Comparison of ENCODE assay signal across 8 cellular contexts in genomic region chr2:109128466-109129355, GRCh38. TPM values are rescaled to one million over a fixed set of nuclear protein-coding genes. Genes with fewer than 3 reads are reported as not detected.
DNase-seq lines count a peak whose midpoint lies in the region; ATAC-seq, FAIRE-seq and TF ChIP-seq lines count a peak whose summit lies in the region.

TSS of gene SH3RF3 (plus strand) at chr2:109129205.

- in situ Hi-C loops in HepG2 (cut with HindIII; ENCODE audit: extremely low pct_ligation_motif_present, low pct_unique_long_range_greater_than_20kb), result loop anchor here (5.0 kb wide), 1 partner anchor 374 kb away; no protein-coding TSS in a partner anchor

- peaks cover 28% of the 10 kb centered on the region for H3K4me1 Mint-ChIP-seq in dendritic cell treated with granulocyte-macrophage colony-stimulating factor and Interleukin-4, amounts not matched to agents 40 ng/mL and 50 ng/mL, for 4 days (ENCODE audit: low read depth)
- H3K4me1 Mint-ChIP-seq in stimulated activated effector memory CD8-positive, alpha-beta T cell treated with anti-CD3 and anti-CD28 coated beads, Interleukin-12 subunit alpha, Interleukin-12 subunit beta, amount 100 ng/mL, for 72 hours, result peaks cover 13% of the 10 kb centered on the region

- H3K36me3 ChIP-seq in HepG2 (replicated peaks in 1 of 2; ENCODE audit: control insufficient read depth in 1 of 2, insufficient read depth in 2 of 2, low read length in 2 of 2), result no peaks in the 10 kb centered on the region

- POLR2A ChIA-PET in HepG2 (lab: Yijun Ruan, JAX), result no interaction called here

- TF ChIP-seq CTCF in HepG2 (CRISPR knock-in tag; IDR thresholded peaks at IDR 0.05), result no peak

- WGBS in HepG2 (ENCODE audit: low lambda C conversion rate), result 2% methylated on average over 38 of the region's 102 CpGs

- BruUV-seq in HepG2 (replicated peaks; lab: Mats Ljungman, UMichigan), result no TSS peak

- no peak for FAIRE-seq in HepG2 (lab: Jason Lieb, UNC)

- H3K9me3 ChIP-seq in HepG2 (ENCODE audit: low read length), result no peaks in the 10 kb centered on the region

- TF ChIP-seq RAD21 in HepG2 (CRISPR knock-in tag; IDR thresholded peaks at IDR 0.05), result no peak

- H3K27ac ChIP-seq in HepG2 (ENCODE audit: extremely low read length, insufficient read depth, low read length), result no peak within 1 kb of the TSS

- H3K79me2 ChIP-seq in HepG2 (ENCODE audit: insufficient read depth, low read length), result no peaks in the 10 kb centered on the region

- H3K4me3 Mint-ChIP-seq in dendritic cell treated with granulocyte-macrophage colony-stimulating factor and Interleukin-4, amounts not matched to agents 40 ng/mL and 50 ng/mL, for 4 days, result peak within 1 kb of the TSS; percentile 81
- peak within 1 kb of the TSS; percentile 67 for H3K4me3 Mint-ChIP-seq in stimulated activated effector memory CD8-positive, alpha-beta T cell treated with anti-CD3 and anti-CD28 coated beads, Interleukin-12 subunit alpha, Interleukin-12 subunit beta, amount 100 ng/mL, for 72 hours

- peak within 1 kb of the TSS; percentile 82 for H3K4me2 ChIP-seq in HepG2 (ENCODE audit: low read depth, low read length)

- H3K36me3 Mint-ChIP-seq in dendritic cell treated with granulocyte-macrophage colony-stimulating factor and Interleukin-4, amounts not matched to agents 40 ng/mL and 50 ng/mL, for 4 days (ENCODE audit: low read depth), result no peaks in the 10 kb centered on the region
- H3K36me3 Mint-ChIP-seq in stimulated activated effector memory CD8-positive, alpha-beta T cell treated with anti-CD3 and anti-CD28 coated beads, Interleukin-12 subunit alpha, Interleukin-12 subunit beta, amount 100 ng/mL, for 72 hours, result no peaks in the 10 kb centered on the region

- H3K4me1 ChIP-seq in HepG2 (ENCODE audit: insufficient read depth, low read length), result peaks cover 13% of the 10 kb centered on the region

- no peak within 1 kb of the TSS for H3K9ac ChIP-seq in HepG2 (ENCODE audit: insufficient read depth, low read depth, low read length)

- H2AFZ ChIP-seq in HepG2 (ENCODE audit: low read length), result no peak within 1 kb of the TSS

- intact Hi-C loops in dendritic cell treated with granulocyte-macrophage colony-stimulating factor and Interleukin-4, amounts not matched to agents 40 ng/mL and 50 ng/mL, for 4 days (cut with micrococcal nuclease), result loop anchor here (1.0 kb wide), 1 partner anchor 382 kb away; no protein-coding TSS in a partner anchor
- intact Hi-C loops in HepG2 (cut with micrococcal nuclease; ENCODE audit: unreplicated experiment), result loop anchor here (1.0 kb wide), 2 partner anchors 268 to 378 kb away; no protein-coding TSS in a partner anchor

- peak within 1 kb of the TSS; percentile 49 to 72 (median 54) for H3K4me3 ChIP-seq in HepG2 (replicated peaks in 1 of 3; ENCODE audit: insufficient read depth in 1 of 3, low read depth in 2 of 3, low read length in 3 of 3)

- H4K20me1 ChIP-seq in HepG2 (ENCODE audit: insufficient read depth, low read length), result no peaks in the 10 kb centered on the region

- peaks cover 58% of the 10 kb centered on the region for H3K27me3 Mint-ChIP-seq in dendritic cell treated with granulocyte-macrophage colony-stimulating factor and Interleukin-4, amounts not matched to agents 40 ng/mL and 50 ng/mL, for 4 days

- no peaks in the 10 kb centered on the region for H3K9me3 Mint-ChIP-seq in dendritic cell treated with granulocyte-macrophage colony-stimulating factor and Interleukin-4, amounts not matched to agents 40 ng/mL and 50 ng/mL, for 4 days
- H3K9me3 Mint-ChIP-seq in stimulated activated effector memory CD8-positive, alpha-beta T cell treated with anti-CD3 and anti-CD28 coated beads, Interleukin-12 subunit alpha, Interleukin-12 subunit beta, amount 100 ng/mL, for 72 hours, result no peaks in the 10 kb centered on the region

- no peak within 1 kb of the TSS for H3K27ac Mint-ChIP-seq in dendritic cell treated with granulocyte-macrophage colony-stimulating factor and Interleukin-4, amounts not matched to agents 40 ng/mL and 50 ng/mL, for 4 days
- no peak within 1 kb of the TSS for H3K27ac Mint-ChIP-seq in stimulated activated effector memory CD8-positive, alpha-beta T cell treated with anti-CD3 and anti-CD28 coated beads, Interleukin-12 subunit alpha, Interleukin-12 subunit beta, amount 100 ng/mL, for 72 hours

- ATAC-seq in HG02763 (IDR thresholded peaks at IDR 0.05; ENCODE audit: unreplicated experiment) (peak; percentile 27), HepG2 (peak; percentile 50), HG03045 (IDR thresholded peaks at IDR 0.05; ENCODE audit: unreplicated experiment) (no peak)
- ATAC-seq in stimulated activated effector memory CD8-positive, alpha-beta T cell treated with anti-CD3 and anti-CD28 coated beads, Interleukin-12 subunit alpha, Interleukin-12 subunit beta, amount 100 ng/mL, for 72 hours, result peak; percentile 35

- CTCF ChIA-PET in HepG2 (lab: Yijun Ruan, JAX; ENCODE audit: low intra/inter-chr PET ratio, low total read pairs), result interaction anchor here (1.4 to 3.2 kb wide), 2 partner anchors 381 to 388 kb away, joined by 4 to 38 read pairs; no protein-coding TSS in a partner anchor

- peaks cover 2 to 52% of the 10 kb centered on the region in 2 experiments; a peak in 4 of 5 replicates for H3K27me3 ChIP-seq in HepG2 (ENCODE audit: control insufficient read depth in 1 of 2, insufficient read depth in 2 of 2, low read length in 2 of 2)

- DNase-seq in ELR (ENCODE audit: low read depth) (peak; percentile 66), UCSD-AML1 (lab: John Stamatoyannopoulos, UW; ENCODE audit: unreplicated experiment) (peak; percentile 39), HepG2 (ENCODE audit: low spot score) (no peak), superior temporal gyrus (ENCODE audit: extremely low spot score) (no peak)
- DNase-seq in stimulated activated effector memory CD8-positive, alpha-beta T cell treated with anti-CD3 and anti-CD28 coated beads, Interleukin-12 subunit alpha, Interleukin-12 subunit beta, amount 100 ng/mL, for 72 hours (ENCODE audit: low spot score in 2 of 2), result peak; percentile 9 to 59

- TF ChIP-seq POLR2A in HepG2 (IDR thresholded peaks at IDR 0.05; ENCODE audit: insufficient read depth in 1 of 2, low read depth in 2 of 2, low read length in 2 of 2), result no peak

- no peak for TF ChIP-seq EP300 in HepG2 (IDR thresholded peaks at IDR 0.05; ENCODE audit: low read depth in 2 of 2, low read length in 2 of 2)
- TF ChIP-seq EP300 in HepG2 (CRISPR knock-in tag; IDR thresholded peaks at IDR 0.05; ENCODE audit: borderline replicate concordance), result no peak

TF ChIP-seq in HepG2, 621 proteins besides CTCF, POLR2A, EP300 and RAD21 (continues in another document):
- TF ChIP-seq ZNF24 (IDR thresholded peaks at IDR 0.05) (no peak), ZNF367 (CRISPR knock-in tag; IDR thresholded peaks at IDR 0.05; ENCODE audit: borderline replicate concordance) (no peak), PITX1 (CRISPR knock-in tag; IDR thresholded peaks at IDR 0.05) (no peak), ARNT2 (CRISPR knock-in tag; IDR thresholded peaks at IDR 0.05; ENCODE audit: low read depth) (peak; percentile 57; the same call in 1 of the 2 replicates), KAT2B (IDR thresholded peaks at IDR 0.05; ENCODE audit: borderline replicate concordance, low read depth, low read length) (no peak), SNAPC5 (CRISPR knock-in tag; IDR thresholded peaks at IDR 0.05; ENCODE audit: borderline replicate concordance) (no peak), NRL (CRISPR knock-in tag; IDR thresholded peaks at IDR 0.05; ENCODE audit: borderline replicate concordance) (0 out of 2 replicates have a peak, but pooled peaks have one; percentile 10), ZNF124 (CRISPR knock-in tag; IDR thresholded peaks at IDR 0.05) (no peak), MED8 (CRISPR knock-in tag; IDR thresholded peaks at IDR 0.05; ENCODE audit: insufficient replicate concordance) (peak; percentile 31), ZNF605 (CRISPR knock-in tag; IDR thresholded peaks at IDR 0.05) (no peak), KLF13 (CRISPR knock-in tag; IDR thresholded peaks at IDR 0.05) (no peak), ZNF737 (CRISPR knock-in tag; IDR thresholded peaks at IDR 0.05; ENCODE audit: borderline replicate concordance) (no peak)

RNA-seq across cellular contexts. Expression of gene SH3RF3, which starts in this region (rescaled TPM):
- total RNA-seq in HepG2 (2016; rRNA removed; fragmentation: Illumina TruSeq; extraction: Trizol), result 0.04 TPM in 1 of 2 replicates, not detected in the other
- not detected in 2 replicates for total RNA-seq in HepG2 (2016; cell fraction: cytosol; rRNA removed; fragmentation: Illumina TruSeq; extraction: Trizol; ENCODE audit: low read depth)
- 0.02 TPM in 1 of 2 replicates, not detected in the other for total RNA-seq in HepG2 (2016; cell fraction: insoluble cytoplasmic fraction; rRNA removed; fragmentation: Illumina TruSeq; extraction: Trizol)
- not detected in 2 replicates for total RNA-seq in HepG2 (2016; cell fraction: membrane; rRNA removed; fragmentation: Illumina TruSeq; extraction: Trizol)
- not detected in 2 replicates for total RNA-seq in HepG2 (2016; cell fraction: nucleus; rRNA removed; fragmentation: Illumina TruSeq; extraction: Trizol)
- 0.01 TPM in 1 of 2 replicates, not detected in the other for polyA plus RNA-seq in HepG2 (2011; rRNA removed)
- not detected in 2 replicates for polyA plus RNA-seq in HepG2 (2011; cell fraction: cytosol; rRNA removed)
- 0.02 TPM in 1 of 2 replicates, not detected in the other for polyA plus RNA-seq in HepG2 (2011; cell fraction: nucleus; rRNA removed)
- polyA plus RNA-seq in HepG2 (2012), result 0.03 and 0.05 TPM in 2 replicates
- polyA plus RNA-seq in HepG2 (2016; cell fraction: cytosol; fragmentation: Illumina TruSeq; extraction: Trizol; ENCODE audit: low read depth), result not detected in 2 replicates
- polyA plus RNA-seq in HepG2 (2016; cell fraction: insoluble cytoplasmic fraction; fragmentation: Illumina TruSeq; extraction: Trizol; ENCODE audit: low read depth), result 0.03 TPM in 1 of 2 replicates, not detected in the other
- not detected in 2 replicates for polyA plus RNA-seq in HepG2 (2016; cell fraction: membrane; fragmentation: Illumina TruSeq; extraction: Trizol; ENCODE audit: low read depth)
- not detected in 2 replicates for polyA plus RNA-seq in HepG2 (2016; cell fraction: nucleus; fragmentation: Illumina TruSeq; extraction: Trizol; ENCODE audit: insufficient read depth, low read depth)
- polyA minus RNA-seq in HepG2 (2011; rRNA and poly(A)+ RNA removed; ENCODE audit: low replicate concordance), result 1.4 TPM in 1 of 2 replicates, not detected in the other
- not detected in 2 replicates for polyA minus RNA-seq in HepG2 (2011; cell fraction: cytosol; rRNA and poly(A)+ RNA removed)
- 0.12 and 0.13 TPM in 2 replicates for polyA minus RNA-seq in HepG2 (2011; cell fraction: nucleus; rRNA and poly(A)+ RNA removed)

Comparison
In these comparisons a context has a peak if more than half of its experiments do, and no peak if none do; other contexts are left out.
1. DNase-seq: peak in ELR (single experiment), UCSD-AML1 (single experiment) and stimulated activated effector memory CD8-positive, alpha-beta T cell treated with anti-CD3 and anti-CD28 coated beads, Interleukin-12 subunit alpha, Interleukin-12 subunit beta, amount 100 ng/mL, for 72 hours (2 of 2); none in HepG2 (single experiment) and superior temporal gyrus (single experiment).